Comparison of ENCODE assay signal across 1 cellular context in the genomic region with DNA sequence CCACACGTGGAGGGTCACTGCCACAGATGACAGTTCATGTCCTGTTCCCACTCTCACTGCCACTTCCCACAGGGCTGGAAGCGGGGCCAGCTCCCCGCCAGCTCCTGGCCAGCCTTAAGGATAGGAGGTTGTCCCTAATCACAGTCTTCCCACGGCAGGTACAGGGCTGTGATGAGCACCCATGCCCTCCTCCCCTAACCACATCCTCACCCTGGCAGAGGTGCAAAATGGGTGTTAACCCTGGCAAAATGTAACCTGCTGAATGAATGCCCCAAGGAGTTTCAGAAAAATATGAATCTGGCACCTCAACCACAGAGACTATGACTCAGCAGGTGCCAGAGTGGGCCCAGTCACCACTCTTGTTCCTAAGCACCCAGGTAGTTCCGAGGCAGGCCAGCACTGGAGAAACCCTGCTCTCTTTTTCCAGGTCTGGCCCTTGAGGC.
TF ChIP-seq lines count a peak whose summit lies in the region.

No MANE protein-coding gene starts in this region.

TF ChIP-seq in SK-N-SH treated with all-trans-retinoic acid at 6 μM for 48 hours, 23 proteins besides CTCF, POLR2A, EP300 and RAD21 (continued from another document):
- TF ChIP-seq ZNF8 (CRISPR knock-in tag; IDR thresholded peaks at IDR 0.05) (no peak), ZNF565 (CRISPR knock-in tag; conservative IDR thresholded peaks at IDR 0.05; ENCODE audit: low read depth) (no peak), ZFP3 (CRISPR knock-in tag; IDR thresholded peaks at IDR 0.05) (no peak), ARNTL (CRISPR knock-in tag; IDR thresholded peaks at IDR 0.05; ENCODE audit: borderline replicate concordance, low read depth) (no peak), ZC3H10 (CRISPR knock-in tag; IDR thresholded peaks at IDR 0.05) (no peak), CSDC2 (CRISPR knock-in tag; IDR thresholded peaks at IDR 0.05) (no peak), TCF4 (CRISPR knock-in tag; IDR thresholded peaks at IDR 0.05; ENCODE audit: borderline replicate concordance) (no peak)
- TF ChIP-seq, protein P1, sequence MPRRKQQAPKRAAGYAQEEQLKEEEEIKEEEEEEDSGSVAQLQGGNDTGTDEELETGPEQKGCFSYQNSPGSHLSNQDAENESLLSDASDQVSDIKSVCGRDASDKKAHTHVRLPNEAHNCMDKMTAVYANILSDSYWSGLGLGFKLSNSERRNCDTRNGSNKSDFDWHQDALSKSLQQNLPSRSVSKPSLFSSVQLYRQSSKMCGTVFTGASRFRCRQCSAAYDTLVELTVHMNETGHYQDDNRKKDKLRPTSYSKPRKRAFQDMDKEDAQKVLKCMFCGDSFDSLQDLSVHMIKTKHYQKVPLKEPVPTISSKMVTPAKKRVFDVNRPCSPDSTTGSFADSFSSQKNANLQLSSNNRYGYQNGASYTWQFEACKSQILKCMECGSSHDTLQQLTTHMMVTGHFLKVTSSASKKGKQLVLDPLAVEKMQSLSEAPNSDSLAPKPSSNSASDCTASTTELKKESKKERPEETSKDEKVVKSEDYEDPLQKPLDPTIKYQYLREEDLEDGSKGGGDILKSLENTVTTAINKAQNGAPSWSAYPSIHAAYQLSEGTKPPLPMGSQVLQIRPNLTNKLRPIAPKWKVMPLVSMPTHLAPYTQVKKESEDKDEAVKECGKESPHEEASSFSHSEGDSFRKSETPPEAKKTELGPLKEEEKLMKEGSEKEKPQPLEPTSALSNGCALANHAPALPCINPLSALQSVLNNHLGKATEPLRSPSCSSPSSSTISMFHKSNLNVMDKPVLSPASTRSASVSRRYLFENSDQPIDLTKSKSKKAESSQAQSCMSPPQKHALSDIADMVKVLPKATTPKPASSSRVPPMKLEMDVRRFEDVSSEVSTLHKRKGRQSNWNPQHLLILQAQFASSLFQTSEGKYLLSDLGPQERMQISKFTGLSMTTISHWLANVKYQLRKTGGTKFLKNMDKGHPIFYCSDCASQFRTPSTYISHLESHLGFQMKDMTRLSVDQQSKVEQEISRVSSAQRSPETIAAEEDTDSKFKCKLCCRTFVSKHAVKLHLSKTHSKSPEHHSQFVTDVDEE (CRISPR knock-in tag; IDR thresholded peaks at IDR 0.05) = no peak
